22 cellular contexts compared by ENCODE assay signal in genomic region chr20:42083280-42083679, GRCh38.
DNase-seq lines count a peak whose midpoint lies in the region; ATAC-seq and TF ChIP-seq lines count a peak whose summit lies in the region.
"Had no signal": no experiment of that assay in that cellular context is flagged by ENCODE, and none has a peak within 500 bp of the region (broad histone marks: within the 10 kb centered on the region; RNA-seq: fewer than 3 reads in every experiment).

No MANE protein-coding gene starts in this region.

- H3K36me3 ChIP-seq in heart right ventricle (no peaks in the 10 kb centered on the region), SJCRH30 (no peaks in the 10 kb centered on the region)
- H3K36me3 ChIP-seq: BLaER1, Peyer's patch had no signal

- no peak overlapping the region for H3K4me3 Mint-ChIP-seq in progenitor cell of endocrine pancreas (ENCODE audit: low read depth)
- H3K4me3 Mint-ChIP-seq: CD4-positive, alpha-beta T cell had no signal

- intact Hi-C loops in heart right ventricle (cut with DNase I) = no loop called here
- intact Hi-C loops in right cardiac atrium (cut with DNase I) = no loop called here

- H3K27ac Mint-ChIP-seq in progenitor cell of endocrine pancreas = peak overlapping the region; percentile 71
- H3K27ac Mint-ChIP-seq: CD4-positive, alpha-beta T cell had no signal

- H3K27me3 Mint-ChIP-seq in progenitor cell of endocrine pancreas = no peaks in the 10 kb centered on the region
- H3K27me3 Mint-ChIP-seq: CD4-positive, alpha-beta T cell had no signal

- no peak for TF ChIP-seq CTCF in heart right ventricle (IDR thresholded peaks at IDR 0.05)
- no peak for TF ChIP-seq CTCF in progenitor cell of endocrine pancreas (IDR thresholded peaks at IDR 0.05; ENCODE audit: unreplicated experiment)

- H3K27ac ChIP-seq in heart right ventricle = peak overlapping the region in 7 of 10 donors; percentile 3 to 73 (median 59)
- H3K27ac ChIP-seq in right cardiac atrium (ENCODE audit: low read length) = no peak overlapping the region
- H3K27ac ChIP-seq in SJCRH30 = no peak overlapping the region
- H3K27ac ChIP-seq: 22Rv1, BLaER1, Peyer's patch, SK-N-MC had no signal

- peaks cover 0 to 13% (median 0%) of the 10 kb centered on the region in 7 donors for H3K27me3 ChIP-seq in heart right ventricle
- no peaks in the 10 kb centered on the region for H3K27me3 ChIP-seq in right cardiac atrium (ENCODE audit: control insufficient read depth, insufficient read depth)
- no peaks in the 10 kb centered on the region for H3K27me3 ChIP-seq in SJCRH30
- H3K27me3 ChIP-seq: BLaER1, Peyer's patch had no signal

- H3K9me3 ChIP-seq in heart right ventricle = no peaks in the 10 kb centered on the region
- H3K9me3 ChIP-seq in right cardiac atrium (ENCODE audit: control insufficient read depth, low read length) = no peaks in the 10 kb centered on the region
- H3K9me3 ChIP-seq in SJCRH30 (replicated peaks) = no peaks in the 10 kb centered on the region
- H3K9me3 ChIP-seq: BLaER1, Caco-2, Peyer's patch had no signal

- ATAC-seq in heart right ventricle (peak in 4 of 8 donors; percentile 17 to 48 (median 34)), right cardiac atrium (no peak), GM21576 (IDR thresholded peaks at IDR 0.05; ENCODE audit: unreplicated experiment) (no peak), GM21360 (IDR thresholded peaks at IDR 0.05; ENCODE audit: unreplicated experiment) (no peak)
- ATAC-seq: HCT116 had no signal

- H3K4me1 ChIP-seq in heart right ventricle = peaks cover 0 to 26% (median 3%) of the 10 kb centered on the region in 9 donors
- H3K4me1 ChIP-seq in right cardiac atrium (ENCODE audit: control insufficient read depth, insufficient read depth, low read length) = peaks cover 3% of the 10 kb centered on the region
- H3K4me1 ChIP-seq in SJCRH30 = peaks cover 20% of the 10 kb centered on the region
- H3K4me1 ChIP-seq: BLaER1, Caco-2, Peyer's patch had no signal

- H3K36me3 Mint-ChIP-seq in progenitor cell of endocrine pancreas (ENCODE audit: insufficient read depth) = peaks cover 10% of the 10 kb centered on the region

- WGBS in heart right ventricle, 2 donors = 36 to 68% methylated on average over 1 of the region's 1 CpG
- 59% methylated on average over 1 of the region's 1 CpG for WGBS in right cardiac atrium

- H3K4me3 ChIP-seq in heart right ventricle (no peak overlapping the region), right cardiac atrium (ENCODE audit: low read length) (no peak overlapping the region), SJCRH30 (no peak overlapping the region)
- H3K4me3 ChIP-seq: BLaER1, Peyer's patch, SK-N-MC had no signal

- no peaks in the 10 kb centered on the region for H3K9me3 Mint-ChIP-seq in progenitor cell of endocrine pancreas (ENCODE audit: low read depth)
- H3K9me3 Mint-ChIP-seq: CD4-positive, alpha-beta T cell had no signal

- DNase-seq in DMS 273 (lab: John Stamatoyannopoulos, UW; ENCODE audit: unreplicated experiment) = peak; percentile 46
- no peak for DNase-seq in DMS 273 treated with DMSO at 0.1 percent for 48 hours (lab: John Stamatoyannopoulos, UW)
- DNase-seq in heart right ventricle = no peak
- no peak for DNase-seq in right cardiac atrium
- DNase-seq in SJCRH30 = peak; percentile 44 to 66
- DNase-seq in progenitor cell of endocrine pancreas (ENCODE audit: low spot score, unreplicated experiment) = no peak
- DNase-seq: ACHN; Caco-2; CD4-positive, alpha-beta T cell; DMS53; GDM1; NCI-H1048; NCI-H146; NCI-H2029; NCI-H526; Peyer's patch had no signal

- H3K4me1 Mint-ChIP-seq in progenitor cell of endocrine pancreas (ENCODE audit: low read depth) = peaks cover 21% of the 10 kb centered on the region

Comparison
In these comparisons a context has a peak if more than half of its experiments do, and no peak if none do; other contexts are left out.
1. DNase-seq: peak in DMS 273 (single experiment) and SJCRH30 (2 of 2); none in DMS 273 treated with DMSO at 0.1 percent for 48 hours (single experiment), heart right ventricle (0 of 2), right cardiac atrium (0 of 3) and progenitor cell of endocrine pancreas (single experiment).
2. H3K27ac ChIP-seq: peak in heart right ventricle (7 of 10); none in right cardiac atrium (single experiment) and SJCRH30 (single experiment).